Comparison of ENCODE assay signal across 8 cellular contexts in genomic region chr1:8987881-8988617, GRCh38. TPM values are rescaled to one million over a fixed set of nuclear protein-coding genes. Genes with fewer than 3 reads are reported as not detected.
DNase-seq lines count a peak whose midpoint lies in the region; ATAC-seq and TF ChIP-seq lines count a peak whose summit lies in the region.

No MANE protein-coding gene starts in this region.

- peaks cover 10% of the 10 kb centered on the region for H3K9me3 ChIP-seq in BLaER1
- no peaks in the 10 kb centered on the region for H3K9me3 ChIP-seq in adrenal gland (replicated peaks in 1 of 3)
- H3K9me3 ChIP-seq in right atrium auricular region = no peaks in the 10 kb centered on the region
- H3K9me3 ChIP-seq in gastrocnemius medialis = no peaks in the 10 kb centered on the region

- peaks cover 52% of the 10 kb centered on the region for H3K4me1 ChIP-seq in BLaER1
- peaks cover 0 to 7% of the 10 kb centered on the region in 2 donors for H3K4me1 ChIP-seq in adrenal gland (replicated peaks in 1 of 2)
- peaks cover 0 to 20% of the 10 kb centered on the region in 2 donors for H3K4me1 ChIP-seq in right atrium auricular region
- peaks cover 3 to 5% of the 10 kb centered on the region in 2 donors for H3K4me1 ChIP-seq in gastrocnemius medialis

- no peaks in the 10 kb centered on the region for H4K20me1 ChIP-seq in BLaER1

- H3K4me3 ChIP-seq in BLaER1 (no peak overlapping the region), adrenal gland (no peak overlapping the region), right atrium auricular region (no peak overlapping the region), gastrocnemius medialis (no peak overlapping the region)

- peak; percentile 28 for DNase-seq in HCEC 1CT
- peak; percentile 21 for DNase-seq in SW480 (ENCODE audit: low spot score)
- DNase-seq in adrenal gland = peak in 6 of 7 donors; percentile 39 to 72 (median 54)
- DNase-seq in right atrium auricular region (ENCODE audit: low spot score) = no peak
- peak; percentile 10 to 37 for DNase-seq in gastrocnemius medialis

- peak overlapping the region; percentile 19 for H3K27ac ChIP-seq in BLaER1
- H3K27ac ChIP-seq in adrenal gland = no peak overlapping the region
- no peak overlapping the region for H3K27ac ChIP-seq in right atrium auricular region
- H3K27ac ChIP-seq in gastrocnemius medialis = no peak overlapping the region

- H3K9ac ChIP-seq in BLaER1 = peak overlapping the region; percentile 5; the same call in 1 of the 2 replicates

- H3K36me3 ChIP-seq in BLaER1 = no peaks in the 10 kb centered on the region
- H3K36me3 ChIP-seq in adrenal gland (replicated peaks in 1 of 2) = no peaks in the 10 kb centered on the region
- no peaks in the 10 kb centered on the region for H3K36me3 ChIP-seq in right atrium auricular region
- H3K36me3 ChIP-seq in gastrocnemius medialis = no peaks in the 10 kb centered on the region

- peak in 1 of 2 donors; percentile 55 for ATAC-seq in gastrocnemius medialis
- no peak for ATAC-seq in HG02840 (IDR thresholded peaks at IDR 0.05; ENCODE audit: low FRiP score, unreplicated experiment)
- no peak for ATAC-seq in HG03354 (IDR thresholded peaks at IDR 0.05; ENCODE audit: poor library complexity, severe bottlenecking, unreplicated experiment)

- no peak for TF ChIP-seq POLR2A in adrenal gland (IDR thresholded peaks at IDR 0.05)
- no peak for TF ChIP-seq POLR2A in gastrocnemius medialis (IDR thresholded peaks at IDR 0.05)

- intact Hi-C loops in adrenal gland (cut with DNase I) (loop anchor here (5.0 kb wide), 2 partner anchors 66 to 126 kb away; no protein-coding TSS in a partner anchor), gastrocnemius medialis (cut with DNase I; ENCODE audit: low total_unique reads) (loop anchor here (1.0 to 5.0 kb wide), 3 partner anchors 70 to 171 kb away; partner anchors contain the start of gene RERE)

- peak; percentile 68 to 92 (median 82) for TF ChIP-seq CTCF in adrenal gland (IDR thresholded peaks at IDR 0.05)
- TF ChIP-seq CTCF in right atrium auricular region (IDR thresholded peaks at IDR 0.05) = peak; percentile 90 to 96
- TF ChIP-seq CTCF in gastrocnemius medialis (IDR thresholded peaks at IDR 0.05 in 4 of 5, conservative IDR thresholded peaks at IDR 0.05 in 1 of 5) = peak; percentile 80 to 92 (median 89)

- in situ Hi-C loops in gastrocnemius medialis (cut with MboI; ENCODE audit: low sequenced_read_pairs in 4 of 4) = loop anchor here in 3 of 4 donors (5.0 to 25.0 kb wide), 4 partner anchors 71 to 133 kb away; no protein-coding TSS in a partner anchor

- peak overlapping the region; percentile 70 for H3K4me2 ChIP-seq in BLaER1

- WGBS in adrenal gland, 4 donors = 21 to 30% (median 23%) methylated on average over 7 to 9 of the region's 9 CpGs

- no peaks in the 10 kb centered on the region for H3K27me3 ChIP-seq in BLaER1
- H3K27me3 ChIP-seq in adrenal gland = no peaks in the 10 kb centered on the region
- H3K27me3 ChIP-seq in right atrium auricular region = no peaks in the 10 kb centered on the region
- no peaks in the 10 kb centered on the region for H3K27me3 ChIP-seq in gastrocnemius medialis

RNA-seq across cellular contexts. Expression of gene SLC2A7, which starts 38.2 kb away (rescaled TPM):
- total RNA-seq in adrenal gland (not detected), right atrium auricular region (not detected), gastrocnemius medialis (not detected)
- not detected for polyA plus RNA-seq in adrenal gland

RNA-seq across cellular contexts. Expression of gene CA6, which starts 42.4 kb away (rescaled TPM):
- total RNA-seq in adrenal gland = not detected
- polyA plus RNA-seq in adrenal gland = not detected
- not detected for total RNA-seq in right atrium auricular region
- total RNA-seq in gastrocnemius medialis = not detected
